ENCODE assay signal across 7 cellular contexts in the genomic region with DNA sequence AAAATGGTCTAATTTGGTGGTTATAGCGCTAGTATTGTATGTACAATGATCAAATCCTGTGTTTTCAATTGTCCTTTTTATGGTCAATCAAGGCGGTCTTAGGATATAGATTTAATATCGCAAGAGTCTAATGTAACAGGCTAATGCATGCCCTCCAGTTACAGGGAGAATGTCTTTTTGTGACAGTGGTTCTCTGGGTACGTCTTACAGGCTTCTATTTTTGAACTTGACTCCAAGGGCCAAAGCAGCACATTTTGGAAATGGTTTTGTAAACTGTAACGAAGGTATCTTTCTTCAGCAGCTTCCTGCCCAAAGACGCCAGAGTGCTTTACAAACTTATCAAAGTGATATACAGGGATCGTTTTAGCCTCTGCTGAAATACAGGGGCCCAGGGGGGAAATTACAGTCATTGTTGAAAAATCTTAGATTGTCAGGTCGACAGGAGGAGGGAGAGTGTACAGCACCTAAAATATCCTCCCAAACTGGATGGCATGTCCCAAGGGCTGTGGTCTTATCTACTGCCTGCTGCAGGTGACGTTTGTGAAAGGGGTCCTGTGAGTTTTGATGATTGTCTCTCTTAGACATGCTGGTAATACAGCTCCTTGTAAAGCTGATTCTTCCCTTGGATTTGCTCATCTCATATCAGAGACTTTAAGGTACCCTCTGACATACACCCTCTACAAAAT.
"Had no signal": no experiment of that assay in that cellular context is flagged by ENCODE, and none has a peak within 500 bp of the region (broad histone marks: within the 10 kb centered on the region; RNA-seq: fewer than 3 reads in every experiment).

No MANE protein-coding gene starts in this region.

- H3K4me3 ChIP-seq: GM23248, HAP-1 had no signal

- ATAC-seq: HCT116, HepG2 had no signal

- H3K27ac ChIP-seq: GM23248 had no signal

- H3K36me3 ChIP-seq: HAP-1 had no signal

- H3K4me1 ChIP-seq: HAP-1 had no signal

- H3K9me3 ChIP-seq: HAP-1 had no signal

- DNase-seq: GM23248, GOT3, H7, HFFc6 had no signal

- FAIRE-seq: HepG2 had no signal
